In the genomic region with DNA sequence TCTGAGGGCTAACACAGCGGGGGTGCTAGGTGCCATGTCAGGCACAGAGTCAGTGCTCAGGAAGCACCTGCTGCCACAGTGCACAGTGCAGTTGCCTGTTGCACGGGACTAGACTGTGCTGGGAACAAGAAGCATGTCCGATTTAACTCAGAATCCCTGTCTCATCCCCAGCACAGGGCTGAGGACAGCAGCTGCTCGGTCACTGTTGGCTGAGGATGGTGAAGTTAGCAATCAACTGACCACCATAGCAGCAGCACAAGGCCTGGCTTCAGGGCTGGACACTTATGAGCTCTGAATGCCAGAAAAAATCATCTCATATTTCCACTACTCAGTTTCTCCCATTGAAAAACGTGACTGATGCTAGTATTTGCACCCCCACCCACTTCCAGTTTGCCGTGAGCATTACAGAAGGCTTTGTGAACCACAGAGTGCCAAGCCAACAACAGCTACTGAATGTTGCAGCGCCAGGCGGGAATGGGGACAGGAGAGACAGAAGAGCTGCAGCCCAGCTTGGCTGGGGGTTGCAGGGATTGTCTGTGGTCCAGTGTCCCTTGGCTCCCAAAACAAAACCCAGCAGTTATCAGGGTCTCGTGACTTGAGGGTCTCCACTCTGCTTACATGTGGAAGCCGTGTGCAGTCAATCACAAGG, we compare ENCODE assay signal across 16 cellular contexts.
DNase-seq lines count a peak whose midpoint lies in the region; ATAC-seq, FAIRE-seq and TF ChIP-seq lines count a peak whose summit lies in the region.
"Had no signal": no experiment of that assay in that cellular context is flagged by ENCODE, and none has a peak within 500 bp of the region (broad histone marks: within the 10 kb centered on the region; RNA-seq: fewer than 3 reads in every experiment).

No MANE protein-coding gene starts in this region.

- H3K23ac ChIP-seq in neuronal stem cell (ENCODE audit: low read depth, low read length, poor library complexity), result no peak overlapping the region

- no peaks in the 10 kb centered on the region for H3K36me3 ChIP-seq in bronchial epithelial cell (ENCODE audit: control insufficient read depth, insufficient read depth, low read length)
- no peaks in the 10 kb centered on the region for H3K36me3 ChIP-seq in neuronal stem cell (replicated peaks in 1 of 2; ENCODE audit: control insufficient read depth in 2 of 2, insufficient read depth in 2 of 2, low read length in 2 of 2)
- no peaks in the 10 kb centered on the region for H3K36me3 ChIP-seq in suprapubic skin

- H2BK120ac ChIP-seq in neuronal stem cell (ENCODE audit: low read depth, low read length), result no peak overlapping the region

- no peak overlapping the region for H3K4ac ChIP-seq in neuronal stem cell (ENCODE audit: low read length)

- no peak overlapping the region for H4K91ac ChIP-seq in neuronal stem cell (ENCODE audit: low read depth, low read length, poor library complexity)

- H2BK5ac ChIP-seq in neuronal stem cell (ENCODE audit: low read length), result no peak overlapping the region

- no peaks in the 10 kb centered on the region for H3K27me3 ChIP-seq in bronchial epithelial cell (ENCODE audit: control insufficient read depth, insufficient read depth, low read length)
- H3K27me3 ChIP-seq in neuronal stem cell (ENCODE audit: control insufficient read depth in 3 of 3, insufficient read depth in 3 of 3, low read depth in 1 of 3, low read length in 3 of 3), result no peaks in the 10 kb centered on the region
- H3K27me3 ChIP-seq in suprapubic skin, result no peaks in the 10 kb centered on the region
- H3K27me3 ChIP-seq in right cardiac atrium (ENCODE audit: control insufficient read depth, insufficient read depth), result no peaks in the 10 kb centered on the region

- peak overlapping the region; percentile 9 for H2AFZ ChIP-seq in neuronal stem cell (ENCODE audit: low read length)
- H2AFZ ChIP-seq: PC-9 had no signal

- peak overlapping the region; percentile 80 for H3K18ac ChIP-seq in neuronal stem cell (ENCODE audit: low read length)

- no peak overlapping the region for H2BK15ac ChIP-seq in neuronal stem cell (ENCODE audit: low read length)

- no peak overlapping the region for H3K9ac ChIP-seq in neuronal stem cell (ENCODE audit: low read depth, low read length, poor library complexity)

- H3K4me2 ChIP-seq in neuronal stem cell (ENCODE audit: insufficient read depth, low read length, poor library complexity, severe bottlenecking), result no peak overlapping the region
- H3K4me2 ChIP-seq: A549, PC-9 had no signal

- TF ChIP-seq POLR2A in suprapubic skin (IDR thresholded peaks at IDR 0.05), result no peak

- in situ Hi-C loops in GM13976 (cut with MboI; ENCODE audit: low sequenced_read_pairs, unreplicated experiment), result no loop called here

- peak; percentile 72 for DNase-seq in Ammon's horn (ENCODE audit: low spot score)
- peak; percentile 6 for DNase-seq in GM13976 (ENCODE audit: low spot score)
- DNase-seq in bronchial epithelial cell (ENCODE audit: low read depth), result no peak
- DNase-seq in neuronal stem cell (ENCODE audit: low spot score), result no peak
- DNase-seq in suprapubic skin (ENCODE audit: low spot score in 2 of 2), result no peak
- no peak for DNase-seq in right cardiac atrium
- DNase-seq: Calu3; CD4-positive, CD25-positive, alpha-beta regulatory T cell; DMS79 treated with DMSO at 0.1 percent for 48 hours; NCI-H146; NCI-H2081 treated with DMSO at 0.1 percent for 48 hours; NCI-H446; PC-9 had no signal

- peaks cover 0 to 11% of the 10 kb centered on the region in 2 donors for H3K4me1 ChIP-seq in neuronal stem cell (ENCODE audit: control insufficient read depth in 2 of 2, insufficient read depth in 1 of 2, low read depth in 1 of 2, low read length in 2 of 2)
- H3K4me1 ChIP-seq in suprapubic skin, result no peaks in the 10 kb centered on the region
- no peaks in the 10 kb centered on the region for H3K4me1 ChIP-seq in right cardiac atrium (ENCODE audit: control insufficient read depth, insufficient read depth, low read length)
- H3K4me1 ChIP-seq: A549 had no signal

- H3K27ac ChIP-seq in neuronal stem cell (replicated peaks; ENCODE audit: low read length) (no peak overlapping the region), suprapubic skin (no peak overlapping the region), right cardiac atrium (ENCODE audit: low read length) (no peak overlapping the region)
- H3K27ac ChIP-seq: A549, PC-9 had no signal

- WGBS in neuronal stem cell (ENCODE audit: extremely low coverage in 2 of 2, insufficient read length in 2 of 2, insufficient replicate concordance in 1 of 2), 2 donors, result no CpG with 5 or more reads among the region's 10 CpGs
- 87% methylated on average over 9 of the region's 10 CpGs for WGBS in suprapubic skin
- 76% methylated on average over 10 of the region's 10 CpGs for WGBS in right cardiac atrium

- H2AK5ac ChIP-seq in neuronal stem cell (ENCODE audit: low read depth, low read length), result peak overlapping the region; percentile 51

- TF ChIP-seq EP300 in suprapubic skin (IDR thresholded peaks at IDR 0.05), result no peak

- intact Hi-C loops in right cardiac atrium (cut with DNase I), result no loop called here

- peak overlapping the region; percentile 27 for H4K8ac ChIP-seq in neuronal stem cell (ENCODE audit: low read depth, low read length)

- peak; percentile 66 for FAIRE-seq in bronchial epithelial cell (lab: Jason Lieb, UNC)
- FAIRE-seq: A549 had no signal

- H3K79me1 ChIP-seq in neuronal stem cell (ENCODE audit: low read depth, low read length), result no peaks in the 10 kb centered on the region

- no peak overlapping the region for H3K14ac ChIP-seq in neuronal stem cell (ENCODE audit: low read length)

- H3K4me3 ChIP-seq in bronchial epithelial cell (ENCODE audit: low read depth, low read length), result no peak overlapping the region
- H3K4me3 ChIP-seq in neuronal stem cell (ENCODE audit: low read length in 2 of 2), result no peak overlapping the region
- H3K4me3 ChIP-seq in suprapubic skin, result no peak overlapping the region
- no peak overlapping the region for H3K4me3 ChIP-seq in right cardiac atrium (ENCODE audit: low read length)
- H3K4me3 ChIP-seq: A549, PC-9 had no signal

- H3K9me3 ChIP-seq in neuronal stem cell (replicated peaks in 1 of 2; ENCODE audit: control insufficient read depth in 2 of 2, insufficient read depth in 1 of 2, low read depth in 1 of 2, low read length in 2 of 2), result no peaks in the 10 kb centered on the region
- H3K9me3 ChIP-seq in suprapubic skin, result no peaks in the 10 kb centered on the region
- H3K9me3 ChIP-seq in right cardiac atrium (ENCODE audit: control insufficient read depth, low read length), result no peaks in the 10 kb centered on the region
- H3K9me3 ChIP-seq: A549 had no signal

- TF ChIP-seq CTCF in GM13976 (IDR thresholded peaks at IDR 0.05; ENCODE audit: borderline replicate concordance, control extremely low read depth, extremely low read depth, insufficient read depth, missing control alignments) (no peak), bronchial epithelial cell (IDR thresholded peaks at IDR 0.05; ENCODE audit: insufficient read depth, low read length, severe bottlenecking) (no peak), suprapubic skin (IDR thresholded peaks at IDR 0.05) (no peak)

- H2BK12ac ChIP-seq in neuronal stem cell (ENCODE audit: low read length), result no peak overlapping the region

- ATAC-seq in HG03342 (IDR thresholded peaks at IDR 0.05; ENCODE audit: unreplicated experiment) (no peak), GM21737 (IDR thresholded peaks at IDR 0.05; ENCODE audit: unreplicated experiment) (no peak), right cardiac atrium (no peak)
- ATAC-seq: A549 had no signal

Comparison
In these comparisons a context has a peak if more than half of its experiments do, and no peak if none do; other contexts are left out.
1. DNase-seq: peak in Ammon's horn (single experiment) and GM13976 (single experiment); none in bronchial epithelial cell (single experiment), neuronal stem cell (single experiment), suprapubic skin (0 of 2) and right cardiac atrium (0 of 3).